ENCODE assay signal across 24 cellular contexts in genomic region chr1:46553506-46553905, GRCh38. TPM values are rescaled to one million over a fixed set of nuclear protein-coding genes. Genes with fewer than 3 reads are reported as not detected.
DNase-seq lines count a peak whose midpoint lies in the region; ATAC-seq, FAIRE-seq and TF ChIP-seq lines count a peak whose summit lies in the region.
"Had no signal": no experiment of that assay in that cellular context is flagged by ENCODE, and none has a peak within 500 bp of the region (broad histone marks: within the 10 kb centered on the region; RNA-seq: fewer than 3 reads in every experiment).

No MANE protein-coding gene starts in this region.

- no peaks in the 10 kb centered on the region for H3K9me3 Mint-ChIP-seq in stimulated activated effector memory CD8-positive, alpha-beta T cell treated with anti-CD3 and anti-CD28 coated beads, Interleukin-12 subunit alpha, Interleukin-12 subunit beta, amount 100 ng/mL, for 72 hours
- H3K9me3 Mint-ChIP-seq: CD8-positive, alpha-beta T cell had no signal

- no peak overlapping the region for H3K4me3 ChIP-seq in HepG2 (replicated peaks in 1 of 3; ENCODE audit: insufficient read depth in 1 of 3, low read depth in 2 of 3, low read length in 3 of 3)
- H3K4me3 ChIP-seq in right lobe of liver, result no peak overlapping the region
- no peak overlapping the region for H3K4me3 ChIP-seq in brain microvascular endothelial cell (ENCODE audit: low read depth, low read length)
- H3K4me3 ChIP-seq: A549, BLaER1, HAP-1, Peyer's patch, SJSA1 had no signal

- intact Hi-C loops in HepG2 (cut with micrococcal nuclease; ENCODE audit: unreplicated experiment) (loop anchor here (10.0 kb wide), 1 partner anchor 171 kb away; no protein-coding TSS in a partner anchor), right lobe of liver (cut with DNase I) (no loop called here)

- no peak for TF ChIP-seq RAD21 in HepG2 (CRISPR knock-in tag; IDR thresholded peaks at IDR 0.05)

- no peaks in the 10 kb centered on the region for H3K79me2 ChIP-seq in HepG2 (ENCODE audit: insufficient read depth, low read length)

- peak; percentile 6; the same call in 1 of the 3 replicates for ATAC-seq in HepG2
- ATAC-seq in right lobe of liver, result no peak
- ATAC-seq in stimulated activated effector memory CD8-positive, alpha-beta T cell treated with anti-CD3 and anti-CD28 coated beads, Interleukin-12 subunit alpha, Interleukin-12 subunit beta, amount 100 ng/mL, for 72 hours, result no peak
- ATAC-seq: A549; CD8-positive, alpha-beta T cell had no signal

- H3K9ac ChIP-seq in HepG2 (ENCODE audit: insufficient read depth, low read depth, low read length), result no peak overlapping the region
- H3K9ac ChIP-seq: BLaER1, KMS-11 had no signal

- CTCF ChIA-PET in HepG2 (lab: Yijun Ruan, JAX; ENCODE audit: low intra/inter-chr PET ratio, low total read pairs), result no interaction called here

- TF ChIP-seq EP300 in HepG2 (IDR thresholded peaks at IDR 0.05; ENCODE audit: low read depth in 2 of 2, low read length in 2 of 2) (no peak), HepG2 (CRISPR knock-in tag; IDR thresholded peaks at IDR 0.05; ENCODE audit: borderline replicate concordance) (no peak)

- H2AFZ ChIP-seq in HepG2 (ENCODE audit: low read length), result no peak overlapping the region

- H3K36me3 Mint-ChIP-seq in stimulated activated effector memory CD8-positive, alpha-beta T cell treated with anti-CD3 and anti-CD28 coated beads, Interleukin-12 subunit alpha, Interleukin-12 subunit beta, amount 100 ng/mL, for 72 hours, result peaks cover 21% of the 10 kb centered on the region

- FAIRE-seq in HepG2 (lab: Jason Lieb, UNC), result no peak
- FAIRE-seq: A549 had no signal

- TF ChIP-seq POLR2A in HepG2 (IDR thresholded peaks at IDR 0.05; ENCODE audit: insufficient read depth in 1 of 2, low read depth in 2 of 2, low read length in 2 of 2) (no peak), right lobe of liver (IDR thresholded peaks at IDR 0.05) (no peak)

- H3K9me3 ChIP-seq in HepG2 (ENCODE audit: low read length) (no peaks in the 10 kb centered on the region), right lobe of liver (no peaks in the 10 kb centered on the region)
- H3K9me3 ChIP-seq: A549, BLaER1, HAP-1, Peyer's patch, SJSA1 had no signal

- no peak for DNase-seq in HepG2 (ENCODE audit: low spot score)
- DNase-seq in right lobe of liver, result no peak
- DNase-seq in NCI-H69 (lab: John Stamatoyannopoulos, UW), result peak; percentile 23
- no peak for DNase-seq in brain microvascular endothelial cell
- no peak for DNase-seq in stimulated activated effector memory CD8-positive, alpha-beta T cell treated with anti-CD3 and anti-CD28 coated beads, Interleukin-12 subunit alpha, Interleukin-12 subunit beta, amount 100 ng/mL, for 72 hours (ENCODE audit: low spot score in 2 of 2)
- DNase-seq in CD1c-positive myeloid dendritic cell (ENCODE audit: extremely low spot score), result no peak
- no peak for DNase-seq in Kasumi-1 (lab: John Stamatoyannopoulos, UW)
- no peak for DNase-seq in hepatic stellate cell (ENCODE audit: low spot score)
- DNase-seq: Calu3; CD8-positive, alpha-beta T cell; DMS79; NCI-H1092 treated with DMSO at 0.1 percent for 48 hours; NCI-H146; NCI-H748 treated with DMSO at 0.1 percent for 48 hours; Peyer's patch; T-helper 2 cell had no signal

- no peak overlapping the region for H3K4me2 ChIP-seq in HepG2 (ENCODE audit: low read depth, low read length)
- H3K4me2 ChIP-seq: A549, BLaER1, KMS-11 had no signal

- BruUV-seq in HepG2 (replicated peaks; lab: Mats Ljungman, UMichigan), result no TSS peak

- peaks cover 11% of the 10 kb centered on the region; the same call in 1 of the 2 replicates for H3K4me1 ChIP-seq in HepG2 (ENCODE audit: insufficient read depth, low read length)
- H3K4me1 ChIP-seq in right lobe of liver, result no peaks in the 10 kb centered on the region
- H3K4me1 ChIP-seq: A549, SJSA1 had no signal

- in situ Hi-C loops in HepG2 (cut with HindIII; ENCODE audit: extremely low pct_ligation_motif_present, low pct_unique_long_range_greater_than_20kb) (no loop called here), brain microvascular endothelial cell (cut with HindIII; ENCODE audit: low pct_ligation_motif_present, low sequenced_read_pairs) (no loop called here)

- H3K4me3 Mint-ChIP-seq in stimulated activated effector memory CD8-positive, alpha-beta T cell treated with anti-CD3 and anti-CD28 coated beads, Interleukin-12 subunit alpha, Interleukin-12 subunit beta, amount 100 ng/mL, for 72 hours, result no peak overlapping the region
- H3K4me3 Mint-ChIP-seq: CD8-positive, alpha-beta T cell had no signal

- H3K36me3 ChIP-seq in HepG2 (replicated peaks in 1 of 2; ENCODE audit: control insufficient read depth in 1 of 2, insufficient read depth in 2 of 2, low read length in 2 of 2) (peaks cover 0 to under 1% of the 10 kb centered on the region in 2 experiments; a peak in 2 of 5 replicates), right lobe of liver (peaks cover 0 to 3% (median 0%) of the 10 kb centered on the region in 4 donors), brain microvascular endothelial cell (replicated peaks) (no peaks in the 10 kb centered on the region)
- H3K36me3 ChIP-seq: SJSA1 had no signal

- POLR2A ChIA-PET in HepG2 (lab: Yijun Ruan, JAX), result interaction anchor here (0.6 kb wide), 1 partner anchor 98 kb away, joined by 3 read pairs; no protein-coding TSS in a partner anchor

- no peaks in the 10 kb centered on the region for H4K20me1 ChIP-seq in HepG2 (ENCODE audit: insufficient read depth, low read length)
- H4K20me1 ChIP-seq: BLaER1 had no signal

- peak overlapping the region; percentile 37 for H3K27ac Mint-ChIP-seq in stimulated activated effector memory CD8-positive, alpha-beta T cell treated with anti-CD3 and anti-CD28 coated beads, Interleukin-12 subunit alpha, Interleukin-12 subunit beta, amount 100 ng/mL, for 72 hours
- H3K27ac Mint-ChIP-seq: CD8-positive, alpha-beta T cell had no signal

- H3K27ac ChIP-seq in HepG2 (ENCODE audit: extremely low read length, insufficient read depth, low read length) (no peak overlapping the region), right lobe of liver (no peak overlapping the region), brain microvascular endothelial cell (no peak overlapping the region)
- H3K27ac ChIP-seq: A549, BLaER1, KMS-11, Peyer's patch, SJSA1 had no signal

- H3K27me3 ChIP-seq in HepG2 (ENCODE audit: control insufficient read depth in 1 of 2, insufficient read depth in 2 of 2, low read length in 2 of 2) (peaks cover 2 to 16% of the 10 kb centered on the region in 2 experiments; a peak in 1 of 5 replicates), right lobe of liver (no peaks in the 10 kb centered on the region), brain microvascular endothelial cell (replicated peaks) (no peaks in the 10 kb centered on the region)
- H3K27me3 ChIP-seq: BLaER1, Peyer's patch, SJSA1 had no signal

- 20% methylated on average over 3 of the region's 3 CpGs for WGBS in HepG2 (ENCODE audit: low lambda C conversion rate)
- 84% methylated on average over 2 of the region's 3 CpGs for WGBS in right lobe of liver (ENCODE audit: insufficient coverage, low coverage, low lambda C conversion rate, missing lambda C conversion rate)

- H3K4me1 Mint-ChIP-seq in stimulated activated effector memory CD8-positive, alpha-beta T cell treated with anti-CD3 and anti-CD28 coated beads, Interleukin-12 subunit alpha, Interleukin-12 subunit beta, amount 100 ng/mL, for 72 hours, result peaks cover 30% of the 10 kb centered on the region

- TF ChIP-seq CTCF in HepG2 (CRISPR knock-in tag; IDR thresholded peaks at IDR 0.05) (peak; percentile 31; the same call in 1 of the 2 replicates), right lobe of liver (IDR thresholded peaks at IDR 0.05) (no peak), brain microvascular endothelial cell (IDR thresholded peaks at IDR 0.05; ENCODE audit: low read depth, low read length, missing control alignments) (peak; percentile 20)

RNA-seq across cellular contexts. Expression of gene KNCN, which starts 2.1 kb away (rescaled TPM):
- total RNA-seq in HepG2 (2016; rRNA removed; fragmentation: Illumina TruSeq; extraction: Trizol) (not detected in 2 replicates), right lobe of liver (not detected)
- total RNA-seq in HepG2 (2016; cell fraction: cytosol; rRNA removed; fragmentation: Illumina TruSeq; extraction: Trizol; ENCODE audit: low read depth), result not detected in 2 replicates
- not detected in 2 replicates for total RNA-seq in HepG2 (2016; cell fraction: insoluble cytoplasmic fraction; rRNA removed; fragmentation: Illumina TruSeq; extraction: Trizol)
- not detected in 2 replicates for total RNA-seq in HepG2 (2016; cell fraction: membrane; rRNA removed; fragmentation: Illumina TruSeq; extraction: Trizol)
- total RNA-seq in HepG2 (2016; cell fraction: nucleus; rRNA removed; fragmentation: Illumina TruSeq; extraction: Trizol), result not detected in 2 replicates
- not detected in 2 replicates for polyA plus RNA-seq in HepG2 (2011; rRNA removed)
- not detected in 2 replicates for polyA plus RNA-seq in HepG2 (2011; cell fraction: cytosol; rRNA removed)
- not detected in 2 replicates for polyA plus RNA-seq in HepG2 (2011; cell fraction: nucleus; rRNA removed)
- polyA plus RNA-seq in HepG2 (2012), result not detected in 2 replicates
- not detected in 2 replicates for polyA plus RNA-seq in HepG2 (2016; cell fraction: cytosol; fragmentation: Illumina TruSeq; extraction: Trizol; ENCODE audit: low read depth)
- not detected in 2 replicates for polyA plus RNA-seq in HepG2 (2016; cell fraction: insoluble cytoplasmic fraction; fragmentation: Illumina TruSeq; extraction: Trizol; ENCODE audit: low read depth)
- polyA plus RNA-seq in HepG2 (2016; cell fraction: membrane; fragmentation: Illumina TruSeq; extraction: Trizol; ENCODE audit: low read depth), result not detected in 2 replicates
- polyA plus RNA-seq in HepG2 (2016; cell fraction: nucleus; fragmentation: Illumina TruSeq; extraction: Trizol; ENCODE audit: insufficient read depth, low read depth), result not detected in 2 replicates
- polyA minus RNA-seq in HepG2 (2011; rRNA and poly(A)+ RNA removed; ENCODE audit: low replicate concordance), result not detected in 2 replicates
- polyA minus RNA-seq in HepG2 (2011; cell fraction: cytosol; rRNA and poly(A)+ RNA removed), result not detected in 2 replicates
- polyA minus RNA-seq in HepG2 (2011; cell fraction: nucleus; rRNA and poly(A)+ RNA removed), result not detected in 2 replicates
- total RNA-seq: Calu3; CD8-positive, alpha-beta T cell; G401; MCF 10A; NCI-H460; Peyer's patch; SJSA1 had no signal
- polyA plus RNA-seq: A549 had no signal

RNA-seq across cellular contexts. Expression of gene MKNK1, which starts 50.6 kb away (rescaled TPM):
- 14.7 and 18.5 TPM in 2 replicates for total RNA-seq in HepG2 (2016; rRNA removed; fragmentation: Illumina TruSeq; extraction: Trizol)
- total RNA-seq in HepG2 (2016; cell fraction: cytosol; rRNA removed; fragmentation: Illumina TruSeq; extraction: Trizol; ENCODE audit: low read depth), result 10.5 and 13.8 TPM in 2 replicates
- total RNA-seq in HepG2 (2016; cell fraction: insoluble cytoplasmic fraction; rRNA removed; fragmentation: Illumina TruSeq; extraction: Trizol), result 14.4 and 19.1 TPM in 2 replicates
- 13.7 and 15.8 TPM in 2 replicates for total RNA-seq in HepG2 (2016; cell fraction: membrane; rRNA removed; fragmentation: Illumina TruSeq; extraction: Trizol)
- total RNA-seq in HepG2 (2016; cell fraction: nucleus; rRNA removed; fragmentation: Illumina TruSeq; extraction: Trizol), result 21.2 and 21.4 TPM in 2 replicates
- polyA plus RNA-seq in HepG2 (2011; rRNA removed), result 24.1 and 25.6 TPM in 2 replicates
- polyA plus RNA-seq in HepG2 (2011; cell fraction: cytosol; rRNA removed), result 16.8 and 17.9 TPM in 2 replicates
- polyA plus RNA-seq in HepG2 (2011; cell fraction: nucleus; rRNA removed), result 84.8 and 85.6 TPM in 2 replicates
- polyA plus RNA-seq in HepG2 (2012), result 16.8 and 18.6 TPM in 2 replicates
- polyA plus RNA-seq in HepG2 (2016; cell fraction: cytosol; fragmentation: Illumina TruSeq; extraction: Trizol; ENCODE audit: low read depth), result 16.7 and 21.4 TPM in 2 replicates
- 20.0 and 23.4 TPM in 2 replicates for polyA plus RNA-seq in HepG2 (2016; cell fraction: insoluble cytoplasmic fraction; fragmentation: Illumina TruSeq; extraction: Trizol; ENCODE audit: low read depth)
- 14.8 and 17.5 TPM in 2 replicates for polyA plus RNA-seq in HepG2 (2016; cell fraction: membrane; fragmentation: Illumina TruSeq; extraction: Trizol; ENCODE audit: low read depth)
- polyA plus RNA-seq in HepG2 (2016; cell fraction: nucleus; fragmentation: Illumina TruSeq; extraction: Trizol; ENCODE audit: insufficient read depth, low read depth), result 65.1 and 68.0 TPM in 2 replicates
- 29.1 and 38.2 TPM in 2 replicates for polyA minus RNA-seq in HepG2 (2011; rRNA and poly(A)+ RNA removed; ENCODE audit: low replicate concordance)
- 10.8 and 13.0 TPM in 2 replicates for polyA minus RNA-seq in HepG2 (2011; cell fraction: cytosol; rRNA and poly(A)+ RNA removed)
- polyA minus RNA-seq in HepG2 (2011; cell fraction: nucleus; rRNA and poly(A)+ RNA removed), result 36.7 and 41.2 TPM in 2 replicates
- 10 to 100 TPM; 17.5 to 27.2 (median 20.8) TPM for total RNA-seq in right lobe of liver

Comparison
In these comparisons a context has a peak if more than half of its experiments do, and no peak if none do; other contexts are left out.
1. CTCF ChIP-seq: peak in HepG2 (single experiment) and brain microvascular endothelial cell (single experiment); none in right lobe of liver (0 of 4).